Comparison of ENCODE assay signal across 15 cellular contexts in the genomic region with DNA sequence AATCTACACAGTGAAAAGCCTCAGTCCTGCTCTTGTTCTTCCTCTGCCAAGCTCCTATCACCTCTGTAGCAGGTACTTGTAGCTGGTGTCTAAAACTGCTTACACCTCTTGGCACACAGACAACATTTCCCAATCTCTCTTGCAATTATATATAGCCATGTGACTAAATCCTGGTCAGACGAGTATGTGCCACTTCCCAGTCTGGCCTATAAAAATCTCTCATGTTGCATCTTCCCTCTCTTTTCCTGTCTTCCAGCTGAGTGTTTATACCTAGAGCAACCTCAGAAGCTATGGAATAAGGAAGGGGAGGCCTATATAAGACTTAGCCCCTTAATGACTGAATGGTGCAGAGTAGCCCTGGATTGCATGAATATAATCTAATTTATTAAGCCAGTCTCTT.
DNase-seq lines count a peak whose midpoint lies in the region; ATAC-seq, FAIRE-seq and TF ChIP-seq lines count a peak whose summit lies in the region.
"Had no signal": no experiment of that assay in that cellular context is flagged by ENCODE, and none has a peak within 500 bp of the region (broad histone marks: within the 10 kb centered on the region; RNA-seq: fewer than 3 reads in every experiment).

No MANE protein-coding gene starts in this region.

- no peak overlapping the region for H2BK120ac ChIP-seq in mesenchymal stem cell (ENCODE audit: low read depth, low read length)

- no peak overlapping the region for H3K4me3 ChIP-seq in bronchial epithelial cell (ENCODE audit: low read depth, low read length)
- H3K4me3 ChIP-seq in mesenchymal stem cell (ENCODE audit: insufficient read depth in 1 of 2, low read depth in 1 of 2, low read length in 2 of 2): no peak overlapping the region
- H3K4me3 ChIP-seq: HAP-1 had no signal

- H3K4me1 ChIP-seq in mesenchymal stem cell (ENCODE audit: control insufficient read depth, insufficient read depth, low read depth, low read length): no peaks in the 10 kb centered on the region

- DNase-seq in Daoy (ENCODE audit: low read depth) (peak; percentile 7), NCI-H187 treated with DMSO at 0.1 percent for 48 hours (lab: John Stamatoyannopoulos, UW) (peak; percentile 15), bronchial epithelial cell (ENCODE audit: low read depth) (peak; percentile 76), mesenchymal stem cell (peak; percentile 32), HK-2 (ENCODE audit: unreplicated experiment) (no peak)
- DNase-seq in activated T-cell treated with anti-CD3 and anti-CD28 coated beads, Interleukin-2, amount 50 U/mL, for 4 hours: no peak
- no peak for DNase-seq in activated CD4-positive, CD25-positive, alpha-beta regulatory T cell (lab: John Stamatoyannopoulos, UW)
- DNase-seq: activated naive CD8-positive, alpha-beta T cell treated with anti-CD3 and anti-CD28 coated beads, Interleukin-2, amount 50 U/mL, for 24 hours; CD4-positive, alpha-beta T cell; Kasumi-1; stimulated activated CD4-positive, alpha-beta T cell treated with anti-CD3 and anti-CD28 coated beads, Interleukin-12 subunit alpha, Interleukin-12 subunit beta, amount 100 ng/mL, for 4 hours had no signal

- no peak for TF ChIP-seq CTCF in bronchial epithelial cell (IDR thresholded peaks at IDR 0.05; ENCODE audit: insufficient read depth, low read length, severe bottlenecking)

- no peak overlapping the region for H2AK5ac ChIP-seq in mesenchymal stem cell (ENCODE audit: low read length, severe bottlenecking)

- no peak overlapping the region for H3K4ac ChIP-seq in mesenchymal stem cell (ENCODE audit: low read depth in 1 of 2, low read length in 2 of 2)

- no peak for ATAC-seq in GM21390 (IDR thresholded peaks at IDR 0.05; ENCODE audit: unreplicated experiment)
- no peak for ATAC-seq in activated T-cell treated with anti-CD3 and anti-CD28 coated beads, Interleukin-2, amount 50 U/mL, for 4 hours
- ATAC-seq: activated naive CD8-positive, alpha-beta T cell treated with anti-CD3 and anti-CD28 coated beads, Interleukin-2, amount 50 U/mL, for 24 hours had no signal

- no peak overlapping the region for H3K18ac ChIP-seq in mesenchymal stem cell (ENCODE audit: low read depth in 1 of 2, low read length in 2 of 2)

- no peaks in the 10 kb centered on the region for H3K4me1 Mint-ChIP-seq in activated T-cell treated with anti-CD3 and anti-CD28 coated beads, Interleukin-2, amount 50 U/mL, for 4 hours (ENCODE audit: low read depth)
- H3K4me1 Mint-ChIP-seq: activated naive CD8-positive, alpha-beta T cell treated with anti-CD3 and anti-CD28 coated beads, Interleukin-2, amount 50 U/mL, for 24 hours had no signal

- no peak for FAIRE-seq in bronchial epithelial cell (lab: Jason Lieb, UNC)
- FAIRE-seq: GM19239 had no signal

- no peaks in the 10 kb centered on the region for H3K9me3 Mint-ChIP-seq in activated T-cell treated with anti-CD3 and anti-CD28 coated beads, Interleukin-2, amount 50 U/mL, for 4 hours
- H3K9me3 Mint-ChIP-seq: activated naive CD8-positive, alpha-beta T cell treated with anti-CD3 and anti-CD28 coated beads, Interleukin-2, amount 50 U/mL, for 24 hours; CD4-positive, alpha-beta T cell; T-helper 1 cell treated with Interleukin-12 subunit alpha and Interleukin-12 subunit beta and Interleukin-4 antibody, amounts not matched to agents 30 μg/mL and 1 μg/mL, for 36 hours had no signal

- H4K8ac ChIP-seq in mesenchymal stem cell (ENCODE audit: low read length): no peak overlapping the region

- no peak overlapping the region for H2AFZ ChIP-seq in mesenchymal stem cell (ENCODE audit: low read depth, low read length)

- H3K4me2 ChIP-seq in mesenchymal stem cell (ENCODE audit: low read length, poor library complexity, severe bottlenecking): no peak overlapping the region

- no peak overlapping the region for H2BK5ac ChIP-seq in mesenchymal stem cell (ENCODE audit: low read depth, low read length, poor library complexity, severe bottlenecking)

- H3K36me3 ChIP-seq in bronchial epithelial cell (ENCODE audit: control insufficient read depth, insufficient read depth, low read length): no peaks in the 10 kb centered on the region
- H3K36me3 ChIP-seq in mesenchymal stem cell (ENCODE audit: control insufficient read depth in 1 of 2, insufficient read depth in 2 of 2, low read depth in 1 of 2, low read length in 2 of 2): no peaks in the 10 kb centered on the region
- H3K36me3 ChIP-seq: HAP-1 had no signal

- H3K27me3 ChIP-seq in bronchial epithelial cell (ENCODE audit: control insufficient read depth, insufficient read depth, low read length) (peaks cover 1% of the 10 kb centered on the region), mesenchymal stem cell (ENCODE audit: control insufficient read depth in 1 of 2, insufficient read depth in 1 of 2, low read length in 2 of 2) (no peaks in the 10 kb centered on the region)

- H3K14ac ChIP-seq in mesenchymal stem cell (ENCODE audit: low read length in 2 of 2): no peak overlapping the region

- 60% methylated on average over 1 of the region's 1 CpG for WGBS in mesenchymal stem cell

- no peak overlapping the region for H3K4me3 Mint-ChIP-seq in activated T-cell treated with anti-CD3 and anti-CD28 coated beads, Interleukin-2, amount 50 U/mL, for 4 hours
- H3K4me3 Mint-ChIP-seq: activated naive CD8-positive, alpha-beta T cell treated with anti-CD3 and anti-CD28 coated beads, Interleukin-2, amount 50 U/mL, for 24 hours; CD4-positive, alpha-beta T cell; T-helper 1 cell treated with Interleukin-12 subunit alpha and Interleukin-12 subunit beta and Interleukin-4 antibody, amounts not matched to agents 30 μg/mL and 1 μg/mL, for 36 hours had no signal

- H3K27ac ChIP-seq in mesenchymal stem cell (ENCODE audit: low read length, poor library complexity, severe bottlenecking): no peak overlapping the region

- no peaks in the 10 kb centered on the region for H3K9me3 ChIP-seq in mesenchymal stem cell (ENCODE audit: control insufficient read depth, low read length)
- H3K9me3 ChIP-seq: HAP-1 had no signal

- no peak overlapping the region for H2BK12ac ChIP-seq in mesenchymal stem cell (ENCODE audit: low read length in 2 of 2)

- H4K91ac ChIP-seq in mesenchymal stem cell (ENCODE audit: low read length): no peak overlapping the region

- H3K9ac ChIP-seq in mesenchymal stem cell (ENCODE audit: low read length): no peak overlapping the region

- no peak overlapping the region for H3K23ac ChIP-seq in mesenchymal stem cell (ENCODE audit: low read length in 2 of 2)

- no peaks in the 10 kb centered on the region for H3K36me3 Mint-ChIP-seq in activated T-cell treated with anti-CD3 and anti-CD28 coated beads, Interleukin-2, amount 50 U/mL, for 4 hours (ENCODE audit: insufficient read depth)

- no peaks in the 10 kb centered on the region for H3K79me1 ChIP-seq in mesenchymal stem cell (replicated peaks; ENCODE audit: low read length, poor library complexity, severe bottlenecking)

- H3K27me3 Mint-ChIP-seq in activated T-cell treated with anti-CD3 and anti-CD28 coated beads, Interleukin-2, amount 50 U/mL, for 4 hours (ENCODE audit: low read depth): no peaks in the 10 kb centered on the region
- H3K27me3 Mint-ChIP-seq: activated naive CD8-positive, alpha-beta T cell treated with anti-CD3 and anti-CD28 coated beads, Interleukin-2, amount 50 U/mL, for 24 hours; CD4-positive, alpha-beta T cell had no signal

- H2BK15ac ChIP-seq in mesenchymal stem cell (ENCODE audit: low read depth, poor library complexity, severe bottlenecking): no peak overlapping the region

Comparison
In these comparisons a context has a peak if more than half of its experiments do, and no peak if none do; other contexts are left out.
1. DNase-seq: peak in Daoy (single experiment), NCI-H187 treated with DMSO at 0.1 percent for 48 hours (single experiment), bronchial epithelial cell (single experiment) and mesenchymal stem cell (single experiment); none in activated T-cell treated with anti-CD3 and anti-CD28 coated beads, Interleukin-2, amount 50 U/mL, for 4 hours (single experiment), activated CD4-positive, CD25-positive, alpha-beta regulatory T cell (0 of 4) and HK-2 (single experiment).